In the genomic region with DNA sequence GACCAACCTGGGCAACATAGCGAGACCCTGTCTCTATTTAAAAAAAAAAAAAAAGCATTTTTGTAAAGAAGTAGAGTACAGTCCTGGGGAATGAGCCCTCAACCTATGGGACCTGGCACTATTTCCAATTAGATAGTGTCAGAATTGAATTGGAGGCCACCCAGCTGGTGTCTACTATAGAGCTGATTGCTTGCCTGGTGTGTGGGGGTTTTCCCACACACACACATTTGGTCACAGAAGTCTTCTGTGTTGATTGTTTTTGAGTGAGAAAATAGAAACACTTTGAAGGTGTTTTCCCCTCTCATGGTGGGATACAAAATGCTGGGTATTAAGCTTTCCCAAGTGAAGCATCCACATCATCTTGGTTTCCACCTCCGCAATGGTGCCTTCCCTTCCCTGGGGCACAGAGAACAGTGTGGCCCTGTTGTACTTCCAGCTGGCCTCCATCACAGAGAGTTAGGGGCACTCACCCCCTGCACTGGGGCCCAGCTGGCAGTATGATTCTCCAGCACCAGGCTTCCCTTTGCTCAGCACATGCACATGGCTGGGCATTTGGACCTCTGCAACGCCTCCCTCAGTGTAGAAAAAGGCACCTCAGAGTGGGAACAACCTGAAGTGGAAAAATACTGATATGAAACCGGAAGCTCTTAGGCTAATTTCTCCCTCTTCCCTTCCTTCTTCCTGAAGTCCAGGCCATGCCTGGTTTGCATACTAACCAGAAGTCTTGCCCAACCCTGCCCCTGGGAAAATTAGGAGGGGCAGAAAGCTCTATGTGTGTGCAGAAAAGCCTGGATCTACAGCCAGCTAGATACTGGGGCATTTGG, we compare ENCODE assay signal across 1 cellular context.
TF ChIP-seq lines count a peak whose summit lies in the region.

No MANE protein-coding gene starts in this region.

TF ChIP-seq in SK-N-SH, 30 proteins besides CTCF, POLR2A, EP300 and RAD21 (continued from another document):
- TF ChIP-seq SMC3 (IDR thresholded peaks at IDR 0.05; ENCODE audit: low read depth, low read length) (no peak), NRF1 (IDR thresholded peaks at IDR 0.05; ENCODE audit: low read depth, low read length) (no peak), MAX (IDR thresholded peaks at IDR 0.05; ENCODE audit: low read depth) (no peak), FOXJ3 (CRISPR knock-in tag; IDR thresholded peaks at IDR 0.05) (no peak), TAF1 (IDR thresholded peaks at IDR 0.05; ENCODE audit: borderline replicate concordance, low read depth, low read length) (no peak), EZH2phosphoT487 (IDR thresholded peaks at IDR 0.05; ENCODE audit: borderline replicate concordance, low read depth) (no peak), NFIC (IDR thresholded peaks at IDR 0.05; ENCODE audit: borderline replicate concordance) (no peak), GATA2 (CRISPR knock-in tag; IDR thresholded peaks at IDR 0.05) (no peak), POLR2AphosphoS5 (IDR thresholded peaks at IDR 0.05; ENCODE audit: low read depth, low read length) (no peak), TEAD4 (IDR thresholded peaks at IDR 0.05; ENCODE audit: borderline replicate concordance, insufficient read depth) (no peak), FOXM1 (IDR thresholded peaks at IDR 0.05; ENCODE audit: low read depth) (no peak), RXRA (IDR thresholded peaks at IDR 0.05; ENCODE audit: borderline replicate concordance, low read depth) (no peak)
